Comparison of ENCODE assay signal across 11 cellular contexts in genomic region chr13:26132756-26133155, GRCh38.
A peak's percentile ranks its signal among the peaks of the same experiment; 100 is the strongest.
DNase-seq lines count a peak whose midpoint lies in the region; ATAC-seq and TF ChIP-seq lines count a peak whose summit lies in the region.
"Had no signal": no experiment of that assay in that cellular context is flagged by ENCODE, and none has a peak within 500 bp of the region (broad histone marks: within the 10 kb centered on the region; RNA-seq: fewer than 3 reads in every experiment).

No MANE protein-coding gene starts in this region.

- no peak overlapping the region for H3K4me2 ChIP-seq in MM.1S (ENCODE audit: low read depth, low read length)
- no peak overlapping the region for H3K4me2 ChIP-seq in osteoblast (ENCODE audit: insufficient read depth, low read length)

- ATAC-seq in HG03469 (IDR thresholded peaks at IDR 0.05; ENCODE audit: unreplicated experiment) (no peak), T-cell (replicated peaks in 1 of 4) (no peak)

- H3K36me3 ChIP-seq in MM.1S (replicated peaks; ENCODE audit: insufficient read depth, low read length) (no peaks in the 10 kb centered on the region), osteoblast (ENCODE audit: insufficient read depth, low read length) (no peaks in the 10 kb centered on the region)
- H3K36me3 ChIP-seq: right atrium auricular region had no signal

- H3K27ac ChIP-seq in MM.1S (ENCODE audit: low read length) (no peak overlapping the region), osteoblast (ENCODE audit: low read depth, low read length) (no peak overlapping the region)
- H3K27ac ChIP-seq: right atrium auricular region had no signal

- peaks cover 2 to 3% (median 3%) of the 10 kb centered on the region in 3 donors for H3K9me3 Mint-ChIP-seq in T-cell

- H3K4me1 ChIP-seq in MM.1S (ENCODE audit: low read length), result no peaks in the 10 kb centered on the region
- no peaks in the 10 kb centered on the region for H3K4me1 ChIP-seq in osteoblast (ENCODE audit: insufficient read depth, low read length)

- TF ChIP-seq CTCF in MM.1S (IDR thresholded peaks at IDR 0.05; ENCODE audit: low read length) (0 out of 2 replicates have a peak, but pooled peaks have one; percentile 3), choroid plexus epithelial cell (conservative IDR thresholded peaks at IDR 0.05; ENCODE audit: low read depth, low read length) (peak; percentile 51), osteoblast (IDR thresholded peaks at IDR 0.05; ENCODE audit: extremely low read depth, low read depth, low read length) (peak; percentile 52)

- H3K9me2 ChIP-seq in MM.1S (replicated peaks; ENCODE audit: insufficient read depth, low read length), result no peaks in the 10 kb centered on the region

- POLR2A ChIA-PET in T-cell (lab: Charles Lee), result no interaction called here

- H3K36me3 Mint-ChIP-seq in T-cell, result no peaks in the 10 kb centered on the region

- DNase-seq in NCI-H2171 treated with DMSO at 0.1 percent for 48 hours (lab: John Stamatoyannopoulos, UW) (peak; percentile 5), NCI-H2171 (lab: John Stamatoyannopoulos, UW) (no peak), MM.1S (no peak), choroid plexus epithelial cell (ENCODE audit: low read depth) (peak; percentile 43), osteoblast (ENCODE audit: insufficient read length, low spot score, missing footprints) (peak; percentile 31), T-cell (no peak)
- DNase-seq in activated CD4-positive, alpha-beta T cell treated with anti-CD3 and anti-CD28 coated beads for 4 hours, result no peak
- DNase-seq: NCI-H1436 treated with DMSO at 0.1 percent for 48 hours; stimulated activated naive CD4-positive, alpha-beta T cell treated with Interleukin-2 at 50 U/mL for 16 hours had no signal

- H3K27ac Mint-ChIP-seq in T-cell, result no peak overlapping the region

- peaks cover 0 to 19% of the 10 kb centered on the region in 2 donors for H3K27me3 Mint-ChIP-seq in T-cell

- H3K9me3 ChIP-seq in MM.1S (replicated peaks; ENCODE audit: insufficient read depth, low read length) (no peaks in the 10 kb centered on the region), osteoblast (ENCODE audit: low read depth, low read length) (no peaks in the 10 kb centered on the region)

- H3K27me3 ChIP-seq in MM.1S (replicated peaks; ENCODE audit: insufficient read depth, low read length) (no peaks in the 10 kb centered on the region), osteoblast (ENCODE audit: insufficient read depth, low read length) (no peaks in the 10 kb centered on the region)
- H3K27me3 ChIP-seq: right atrium auricular region had no signal

- no peaks in the 10 kb centered on the region for H4K20me1 ChIP-seq in MM.1S (ENCODE audit: insufficient read depth, low read length)
- H4K20me1 ChIP-seq in osteoblast (ENCODE audit: insufficient read depth, low read length), result no peaks in the 10 kb centered on the region

- H3K79me2 ChIP-seq in MM.1S (ENCODE audit: low read length), result no peaks in the 10 kb centered on the region
- no peaks in the 10 kb centered on the region for H3K79me2 ChIP-seq in osteoblast (ENCODE audit: insufficient read depth, low read length)

- H3K4me3 Mint-ChIP-seq in T-cell, result no peak overlapping the region

- CTCF ChIA-PET in T-cell (lab: Charles Lee), result no interaction called here

- H3K4me3 ChIP-seq in MM.1S (ENCODE audit: low read length) (no peak overlapping the region), choroid plexus epithelial cell (ENCODE audit: low read depth, low read length) (no peak overlapping the region), osteoblast (ENCODE audit: insufficient read depth, low read length) (no peak overlapping the region)
- H3K4me3 ChIP-seq: right atrium auricular region had no signal

- no peaks in the 10 kb centered on the region for H3F3A ChIP-seq in MM.1S (ENCODE audit: insufficient read depth, low read length)

- H3K4me1 Mint-ChIP-seq in T-cell, result no peaks in the 10 kb centered on the region

- H2AFZ ChIP-seq in MM.1S (ENCODE audit: low read length) (no peak overlapping the region), osteoblast (ENCODE audit: low read length) (no peak overlapping the region)

- H3K9ac ChIP-seq in MM.1S (ENCODE audit: low read length), result no peak overlapping the region

Comparison
In these comparisons a context has a peak if more than half of its experiments do, and no peak if none do; other contexts are left out.
1. DNase-seq: peak in NCI-H2171 treated with DMSO at 0.1 percent for 48 hours (single experiment), choroid plexus epithelial cell (single experiment) and osteoblast (single experiment); none in NCI-H2171 (single experiment), MM.1S (single experiment), activated CD4-positive, alpha-beta T cell treated with anti-CD3 and anti-CD28 coated beads for 4 hours (0 of 2) and T-cell (0 of 34).
2. Peak in every context shown above with its lines, with median percentiles within 50 percentile points of each other: CTCF ChIP-seq.